ENCODE assay signal across 8 cellular contexts in genomic region chr19:2719910-2720776, GRCh38. TPM values are rescaled to one million over a fixed set of nuclear protein-coding genes. Genes with fewer than 3 reads are reported as not detected.
DNase-seq lines count a peak whose midpoint lies in the region; FAIRE-seq and TF ChIP-seq lines count a peak whose summit lies in the region.

No MANE protein-coding gene starts in this region.

- H3K27me3 ChIP-seq in cardiac muscle cell, result peaks cover 5% of the 10 kb centered on the region

- TF ChIP-seq POLR2A in GM12892 (IDR thresholded peaks at IDR 0.05; ENCODE audit: low read depth, low read length), result no peak

- no peaks in the 10 kb centered on the region for H3K9me3 ChIP-seq in SK-N-MC (ENCODE audit: low read depth, low read length)
- no peaks in the 10 kb centered on the region for H3K9me3 ChIP-seq in cardiac muscle cell (ENCODE audit: low read depth)

- H3K36me3 ChIP-seq in SK-N-MC (ENCODE audit: insufficient read depth, low read length), result no peaks in the 10 kb centered on the region
- H3K36me3 ChIP-seq in cardiac muscle cell, result no peaks in the 10 kb centered on the region

- H3K27ac Mint-ChIP-seq in progenitor cell of endocrine pancreas, result no peak overlapping the region

- TF ChIP-seq CTCF in cardiac muscle cell (IDR thresholded peaks at IDR 0.05; ENCODE audit: low read depth, low read length) (no peak), progenitor cell of endocrine pancreas (IDR thresholded peaks at IDR 0.05; ENCODE audit: unreplicated experiment) (peak; percentile 29)

- peaks cover 9% of the 10 kb centered on the region for H3K9me3 Mint-ChIP-seq in progenitor cell of endocrine pancreas (ENCODE audit: low read depth)

- peaks cover 6% of the 10 kb centered on the region for H3K27me3 Mint-ChIP-seq in progenitor cell of endocrine pancreas

- no peak for FAIRE-seq in GM12892 (lab: Jason Lieb, UNC)

- H3K4me3 ChIP-seq in SK-N-MC (peak overlapping the region; percentile 77), cardiac muscle cell (peak overlapping the region; percentile 36)

- H3K27ac ChIP-seq in SK-N-MC (no peak overlapping the region), cardiac muscle cell (no peak overlapping the region)

- peak overlapping the region; percentile 32 for H3K9ac ChIP-seq in SK-N-MC (ENCODE audit: insufficient read length)

- H3K4me1 ChIP-seq in cardiac muscle cell (ENCODE audit: low read depth), result peaks cover 16% of the 10 kb centered on the region

- no peaks in the 10 kb centered on the region for H3K4me1 Mint-ChIP-seq in progenitor cell of endocrine pancreas (ENCODE audit: low read depth)

- peaks cover 6% of the 10 kb centered on the region for H3K36me3 Mint-ChIP-seq in progenitor cell of endocrine pancreas (ENCODE audit: insufficient read depth)

- peak overlapping the region; percentile 55 for H3K4me3 Mint-ChIP-seq in progenitor cell of endocrine pancreas (ENCODE audit: low read depth)

- peak; percentile 44 for DNase-seq in ELF-1 (ENCODE audit: low read depth, low spot score)
- DNase-seq in SK-N-MC (ENCODE audit: low read depth, low spot score), result no peak
- peak in 1 of 2 donors; percentile 17 for DNase-seq in cardiac muscle cell (ENCODE audit: low read depth in 1 of 2, low spot score in 1 of 2)
- no peak for DNase-seq in progenitor cell of endocrine pancreas (ENCODE audit: low spot score, unreplicated experiment)
- no peak for DNase-seq in GM12892 (ENCODE audit: insufficient read length)
- no peak for DNase-seq in MV-4-11 (lab: John Stamatoyannopoulos, UW)
- no peak for DNase-seq in islet precursor cell
- DNase-seq in activated effector memory CD4-positive, alpha-beta T cell treated with Interleukin-2 at 50 U/mL for 16 hours, result no peak

RNA-seq across cellular contexts. Expression of gene DIRAS1, which starts 1.0 kb away (rescaled TPM):
- 3.0 and 4.2 TPM in 2 replicates for total RNA-seq in cardiac muscle cell
- 3.1 and 3.3 TPM in 2 replicates for polyA plus RNA-seq in cardiac muscle cell
- 8.6 and 10.8 TPM in 2 replicates for total RNA-seq in progenitor cell of endocrine pancreas
- polyA plus RNA-seq in GM12892 (2012; ENCODE audit: missing spikeins), result 0.42 TPM

RNA-seq across cellular contexts. Expression of gene GNG7, which starts 17.6 kb away (rescaled TPM):
- total RNA-seq in cardiac muscle cell (14.3 and 20.4 TPM in 2 replicates), progenitor cell of endocrine pancreas (9.9 and 11.3 TPM in 2 replicates)
- 24.8 and 34.4 TPM in 2 replicates for polyA plus RNA-seq in cardiac muscle cell
- polyA plus RNA-seq in GM12892 (2012; ENCODE audit: missing spikeins), result 7.9 TPM

RNA-seq across cellular contexts. Expression of gene SLC39A3, which starts 19.7 kb away (rescaled TPM):
- total RNA-seq in cardiac muscle cell (29.4 and 33.5 TPM in 2 replicates), progenitor cell of endocrine pancreas (22.7 and 23.8 TPM in 2 replicates)
- 36.6 and 46.0 TPM in 2 replicates for polyA plus RNA-seq in cardiac muscle cell
- polyA plus RNA-seq in GM12892 (2012; ENCODE audit: missing spikeins), result 25.2 TPM
